In the genomic region with DNA sequence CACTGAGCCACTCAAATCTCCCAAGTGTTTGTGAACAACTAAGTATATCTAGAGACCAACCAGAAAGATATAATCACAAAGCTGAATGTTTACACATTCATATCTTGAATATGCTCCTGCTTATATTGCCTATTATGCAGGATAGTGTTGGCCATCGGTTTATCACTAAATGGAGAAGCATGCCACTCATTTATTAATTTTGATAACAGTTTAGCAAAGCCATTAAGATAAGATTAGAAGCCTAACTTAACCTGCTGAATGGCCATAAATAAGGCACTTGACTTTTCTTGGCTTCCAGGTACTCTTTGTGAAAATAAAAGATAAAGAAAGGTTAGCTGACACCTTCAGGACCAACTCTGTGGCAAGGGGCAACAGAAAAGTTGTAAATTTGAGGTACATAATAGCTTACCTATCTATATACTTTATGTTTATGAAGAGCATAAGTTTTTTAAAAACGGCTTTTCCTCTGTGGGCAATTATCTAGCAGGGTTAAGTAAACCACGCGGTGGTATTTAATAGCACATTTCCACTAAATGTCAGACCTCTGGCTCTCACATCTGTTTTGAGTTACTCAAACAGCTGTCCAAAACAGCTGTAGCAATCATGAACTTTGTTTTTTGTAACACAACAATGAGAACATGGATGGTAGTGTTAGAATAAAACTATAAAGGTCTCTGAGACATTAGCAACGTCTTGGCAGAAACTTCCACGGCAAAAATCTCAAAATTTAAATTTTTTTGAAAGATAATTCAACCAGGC, we compare ENCODE assay signal across 19 cellular contexts. TPM values are rescaled to one million over a fixed set of nuclear protein-coding genes. Genes with fewer than 3 reads are reported as not detected.
"Had no signal": no experiment of that assay in that cellular context is flagged by ENCODE, and none has a peak within 500 bp of the region (broad histone marks: within the 10 kb centered on the region; RNA-seq: fewer than 3 reads in every experiment).

No MANE protein-coding gene starts in this region.

- H3K36me3 ChIP-seq: gastrocnemius medialis, neural progenitor cell, transverse colon had no signal

- H3K4me1 ChIP-seq: neural progenitor cell, pancreas, transverse colon had no signal

- H3K9me3 ChIP-seq: gastrocnemius medialis, pancreas, transverse colon had no signal

- H3K4me3 ChIP-seq: gastrocnemius medialis, neural progenitor cell, pancreas, smooth muscle cell, transverse colon had no signal

- H3K27ac ChIP-seq: gastrocnemius medialis, neural progenitor cell, pancreas, transverse colon had no signal

- H3K4me2 ChIP-seq: neural progenitor cell, smooth muscle cell had no signal

- H3K9ac ChIP-seq: neural progenitor cell had no signal

- ATAC-seq: activated T-helper 17 cell treated with anti-CD3 and anti-CD28 coated beads, Interleukin-2, amount 50 U/mL, for 72 hours; effector memory CD8-positive, alpha-beta T cell; gastrocnemius medialis; pancreas; stimulated activated effector memory CD8-positive, alpha-beta T cell treated with anti-CD3 and anti-CD28 coated beads, Interleukin-12 subunit alpha, Interleukin-12 subunit beta, amount 100 ng/mL, for 72 hours had no signal

- H2AFZ ChIP-seq: neural progenitor cell had no signal

- DNase-seq: activated B cell treated with CpG ODN at 0.5 μM for 24 hours; activated CD4-positive, alpha-beta T cell treated with anti-CD3 and anti-CD28 coated beads, Interleukin-2, amount 10 ng/mL, durations not matched to agents 24 days and 14 days; activated CD8-positive, alpha-beta memory T cell treated with anti-CD3 and anti-CD28 coated beads for 24 hours; activated naive CD4-positive, alpha-beta T cell treated with anti-CD3 and anti-CD28 coated beads for 36 hours; activated T-cell treated with anti-CD3 and anti-CD28 coated beads for 4 hours; effector memory CD8-positive, alpha-beta T cell; erythroblast; gastrocnemius medialis; pancreas; transverse colon had no signal

- H3K27me3 ChIP-seq: gastrocnemius medialis, neural progenitor cell, pancreas, transverse colon had no signal

RNA-seq across cellular contexts. Expression of a gene that starts 58.8 kb away (rescaled TPM):
- total RNA-seq: activated B cell treated with CpG ODN at 0.5 μM for 24 hours; activated CD4-positive, alpha-beta T cell treated with anti-CD3 and anti-CD28 coated beads, Interleukin-2, amount 10 ng/mL, durations not matched to agents 24 days and 14 days; activated naive CD4-positive, alpha-beta T cell treated with anti-CD3 and anti-CD28 coated beads for 36 hours; activated T-helper 17 cell treated with anti-CD3 and anti-CD28 coated beads, Interleukin-2, amount 50 U/mL, for 72 hours; gastrocnemius medialis; lower leg skin; mesenteric fat pad; pancreas; smooth muscle cell; subcutaneous adipose tissue; transverse colon had no signal
- polyA plus RNA-seq: adipose tissue, keratinocyte, pancreas, smooth muscle cell had no signal
